Comparison of ENCODE assay signal across 27 cellular contexts in genomic region chr2:177303939-177304338, GRCh38.
"Had no signal": no experiment of that assay in that cellular context is flagged by ENCODE, and none has a peak within 500 bp of the region (broad histone marks: within the 10 kb centered on the region; RNA-seq: fewer than 3 reads in every experiment).

No MANE protein-coding gene starts in this region.

- H3K4me3 Mint-ChIP-seq: activated CD4-positive, alpha-beta memory T cell treated with anti-CD3 and anti-CD28 coated beads for 36 hours; activated CD4-positive, alpha-beta T cell treated with anti-CD3 and anti-CD28 coated beads, Interleukin-2, amount 10 ng/mL, durations not matched to agents 7 days and 5 days; activated naive CD8-positive, alpha-beta T cell treated with anti-CD3 and anti-CD28 coated beads, Interleukin-2, amount 50 U/mL, for 24 hours; activated T-cell treated with anti-CD3 and anti-CD28 coated beads, Interleukin-2, amount 50 U/mL, for 4 hours had no signal

- H3K27me3 Mint-ChIP-seq: activated CD4-positive, alpha-beta memory T cell treated with anti-CD3 and anti-CD28 coated beads for 36 hours; activated CD4-positive, alpha-beta T cell treated with anti-CD3 and anti-CD28 coated beads, Interleukin-2, amount 10 ng/mL, durations not matched to agents 7 days and 5 days; activated naive CD8-positive, alpha-beta T cell treated with anti-CD3 and anti-CD28 coated beads, Interleukin-2, amount 50 U/mL, for 24 hours had no signal

- H3K9me3 ChIP-seq: ascending aorta, body of pancreas, SK-N-SH had no signal

- H3K27ac Mint-ChIP-seq: activated CD4-positive, alpha-beta memory T cell treated with anti-CD3 and anti-CD28 coated beads for 36 hours; activated CD4-positive, alpha-beta T cell treated with anti-CD3 and anti-CD28 coated beads, Interleukin-2, amount 10 ng/mL, durations not matched to agents 7 days and 5 days; activated naive CD4-positive, alpha-beta T cell treated with anti-CD3 and anti-CD28 coated beads, Interleukin-2, amount 50 U/mL, for 72 hours; activated naive CD8-positive, alpha-beta T cell treated with anti-CD3 and anti-CD28 coated beads, Interleukin-2, amount 50 U/mL, for 24 hours had no signal

- H3K27me3 ChIP-seq: ascending aorta, body of pancreas had no signal

- H3K27ac ChIP-seq: ascending aorta, body of pancreas, PC-9, VCaP had no signal

- H3K36me3 Mint-ChIP-seq: activated CD4-positive, alpha-beta memory T cell treated with anti-CD3 and anti-CD28 coated beads for 36 hours; activated naive CD4-positive, alpha-beta T cell treated with anti-CD3 and anti-CD28 coated beads, Interleukin-2, amount 50 U/mL, for 72 hours had no signal

- H3K36me3 ChIP-seq: ascending aorta had no signal

- H3K4me2 ChIP-seq: PC-9, SK-N-SH had no signal

- H2AFZ ChIP-seq: PC-9 had no signal

- DNase-seq: activated CD4-positive, alpha-beta memory T cell treated with anti-CD3 and anti-CD28 coated beads for 36 hours; activated CD4-positive, alpha-beta T cell treated with anti-CD3 and anti-CD28 coated beads, Interleukin-2, amount 10 ng/mL, durations not matched to agents 7 days and 5 days; activated CD4-positive, CD25-positive, alpha-beta regulatory T cell; activated CD8-positive, alpha-beta memory T cell treated with anti-CD3 and anti-CD28 coated beads for 24 hours; activated effector memory CD4-positive, alpha-beta T cell treated with anti-CD3 and anti-CD28 coated beads, Interleukin-2, amount 50 U/mL, for 16 hours; activated naive CD4-positive, alpha-beta T cell treated with Interleukin-2 at 50 U/mL for 16 hours; activated naive CD8-positive, alpha-beta T cell treated with anti-CD3 and anti-CD28 coated beads, Interleukin-2, amount 50 U/mL, for 24 hours; activated T-cell treated with anti-CD3 and anti-CD28 coated beads, Interleukin-2, amount 50 U/mL, for 4 hours; amniotic stem cell; body of pancreas; central memory CD4-positive, alpha-beta T cell; NCI-H1092; NCI-H1417; NCI-H2029; NCI-H2107; NCI-H345; NCI-H510A; NCI-H526 treated with DMSO at 0.1 percent for 48 hours; NCI-H82; PC-9; RPMI8226; SK-N-SH; T-helper 1 cell had no signal

- H3K4me3 ChIP-seq: ascending aorta, body of pancreas, PC-9 had no signal

- H3K4me1 ChIP-seq: ascending aorta, body of pancreas had no signal

- ATAC-seq: activated naive CD4-positive, alpha-beta T cell treated with anti-CD3 and anti-CD28 coated beads, Interleukin-2, amount 50 U/mL, for 72 hours; activated naive CD8-positive, alpha-beta T cell treated with anti-CD3 and anti-CD28 coated beads, Interleukin-2, amount 50 U/mL, for 24 hours; activated T-cell treated with anti-CD3 and anti-CD28 coated beads, Interleukin-2, amount 50 U/mL, for 4 hours; body of pancreas; Right ventricle myocardium inferior had no signal

- H3K9me2 ChIP-seq: SK-N-SH had no signal

- H3K9ac ChIP-seq: SK-N-SH had no signal

- H3K9me3 Mint-ChIP-seq: activated CD4-positive, alpha-beta memory T cell treated with anti-CD3 and anti-CD28 coated beads for 36 hours; activated CD4-positive, alpha-beta T cell treated with anti-CD3 and anti-CD28 coated beads, Interleukin-2, amount 10 ng/mL, durations not matched to agents 7 days and 5 days; activated naive CD4-positive, alpha-beta T cell treated with anti-CD3 and anti-CD28 coated beads, Interleukin-2, amount 50 U/mL, for 72 hours; activated naive CD8-positive, alpha-beta T cell treated with anti-CD3 and anti-CD28 coated beads, Interleukin-2, amount 50 U/mL, for 24 hours; activated T-cell treated with anti-CD3 and anti-CD28 coated beads, Interleukin-2, amount 50 U/mL, for 4 hours had no signal
